In genomic region chr4:176654565-176655216, GRCh38 we compare ENCODE assay signal across 17 cellular contexts.
"Had no signal": no experiment of that assay in that cellular context is flagged by ENCODE, and none has a peak within 500 bp of the region (broad histone marks: within the 10 kb centered on the region; RNA-seq: fewer than 3 reads in every experiment).

No MANE protein-coding gene starts in this region.

- H3K4me1 ChIP-seq: gastrocnemius medialis, lower lobe of right lung, psoas muscle, upper lobe of right lung had no signal

- H3K4me3 ChIP-seq: gastrocnemius medialis, heart left ventricle, lower lobe of right lung, psoas muscle, stomach, thoracic aorta, upper lobe of right lung had no signal

- H3K27ac ChIP-seq: gastrocnemius medialis, heart left ventricle, lower lobe of right lung, psoas muscle, stomach, thoracic aorta, upper lobe of right lung had no signal

- H3K9me3 ChIP-seq: gastrocnemius medialis, heart left ventricle, lower lobe of right lung, psoas muscle, stomach, thoracic aorta, upper lobe of right lung had no signal

- DNase-seq: activated CD4-positive, alpha-beta T cell treated with anti-CD3 and anti-CD28 coated beads, Interleukin-2, amount 10 ng/mL, durations not matched to agents 24 days and 14 days; activated CD4-positive, CD25-positive, alpha-beta regulatory T cell; activated CD8-positive, alpha-beta T cell treated with anti-CD3 and anti-CD28 coated beads, Interleukin-2, amount 10 ng/mL, durations not matched to agents 7 days and 5 days; activated gamma-delta T cell treated with Interleukin-2 at 50 U/mL for 16 hours; cerebellar nuclear complex; effector memory CD4-positive, alpha-beta T cell; gastrocnemius medialis; heart left ventricle; left cardiac atrium; lower lobe of right lung; midbrain; psoas muscle; stimulated activated CD4-positive, alpha-beta T cell treated with anti-CD3 and anti-CD28 coated beads, Interleukin-1b, Interleukin-23, amount 100 ng/mL, for 48 hours; stomach; upper lobe of right lung had no signal

- H3K27me3 ChIP-seq: gastrocnemius medialis, heart left ventricle, stomach, upper lobe of right lung had no signal

- ATAC-seq: activated CD8-positive, alpha-beta T cell treated with anti-CD3 and anti-CD28 coated beads, Interleukin-2, amount 10 ng/mL, durations not matched to agents 7 days and 5 days; gastrocnemius medialis; heart left ventricle; left cardiac atrium; lower lobe of right lung; psoas muscle; sciatic nerve; upper lobe of right lung had no signal

- H3K36me3 ChIP-seq: gastrocnemius medialis, heart left ventricle, lower lobe of right lung, stomach, thoracic aorta, upper lobe of right lung had no signal
